ENCODE assay signal across 8 cellular contexts in the genomic region with DNA sequence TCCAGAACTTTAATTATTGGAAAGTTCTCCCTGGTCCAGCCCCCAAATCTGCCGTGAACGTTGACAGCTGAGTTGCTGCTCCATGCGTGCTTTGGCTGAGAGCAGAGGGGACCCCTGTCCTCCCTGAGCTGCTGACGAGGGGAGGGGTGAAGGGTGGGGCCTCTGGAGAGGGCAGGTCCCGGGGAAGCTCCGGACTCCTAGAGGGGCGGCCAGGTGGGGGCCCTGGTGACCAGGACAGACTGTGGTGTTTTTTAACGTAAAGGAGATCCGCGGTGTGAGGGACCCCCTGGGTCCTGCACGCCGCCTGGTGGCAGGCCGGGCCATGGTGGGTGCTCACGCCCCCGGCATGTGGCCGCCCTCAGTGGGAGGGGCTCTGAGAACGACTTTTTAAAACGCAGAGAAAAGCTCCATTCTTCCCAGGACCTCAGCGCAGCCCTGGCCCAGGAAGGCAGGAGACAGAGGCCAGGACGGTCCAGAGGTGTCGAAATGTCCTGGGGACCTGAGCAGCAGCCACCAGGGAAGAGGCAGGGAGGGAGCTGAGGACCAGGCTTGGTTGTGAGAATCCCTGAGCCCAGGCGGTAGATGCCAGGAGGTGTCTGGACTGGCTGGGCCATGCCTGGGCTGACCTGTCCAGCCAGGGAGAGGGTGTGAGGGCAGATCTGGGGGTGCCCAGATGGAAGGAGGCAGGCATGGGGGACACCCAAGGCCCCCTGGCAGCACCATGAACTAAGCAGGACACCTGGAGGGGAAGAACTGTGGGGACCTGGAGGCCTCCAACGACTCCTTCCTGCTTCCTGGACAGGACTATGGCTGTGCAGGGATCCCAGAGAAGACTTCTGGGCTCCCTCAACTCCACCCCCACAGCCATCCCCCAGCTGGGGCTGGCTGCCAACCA. TPM values are rescaled to one million over a fixed set of nuclear protein-coding genes. Genes with fewer than 3 reads are reported as not detected.
DNase-seq lines count a peak whose midpoint lies in the region; TF ChIP-seq lines count a peak whose summit lies in the region.

A gene (plus strand): TSS at position 410 of the 895 bp plus-strand sequence. CDS start 397 bp downstream, at position 807.

- H3K27ac ChIP-seq in 22Rv1, result peak within 1 kb of the TSS; percentile 79
- H3K27ac ChIP-seq in angular gyrus (ENCODE audit: low read depth, low read length), result peak within 1 kb of the TSS; percentile 44
- no peak within 1 kb of the TSS for H3K27ac ChIP-seq in iPS DF 6.9 (ENCODE audit: low read length)
- H3K27ac ChIP-seq in stomach, result peak within 1 kb of the TSS in 3 of 5 donors; percentile 31 to 67 (median 58)

- TF ChIP-seq EP300 in stomach (IDR thresholded peaks at IDR 0.05), result no peak

- H3K9me3 ChIP-seq in iPS DF 6.9 (ENCODE audit: control insufficient read depth, insufficient read depth, low read length) (no peaks in the 10 kb centered on the region), stomach (no peaks in the 10 kb centered on the region)

- TF ChIP-seq POLR2A in stomach (IDR thresholded peaks at IDR 0.05), result no peak

- H3K36me3 ChIP-seq in iPS DF 6.9 (ENCODE audit: control insufficient read depth, insufficient read depth, low read length) (no peaks in the 10 kb centered on the region; the same call in 1 of the 2 replicates), stomach (peaks cover 0 to 1% (median under 1%) of the 10 kb centered on the region in 4 donors)

- H3K4me3 ChIP-seq in iPS DF 6.9 (ENCODE audit: low read length), result peak within 1 kb of the TSS; percentile 37
- H3K4me3 ChIP-seq in stomach, result peak within 1 kb of the TSS; percentile 32 to 49 (median 36)

- intact Hi-C loops in stomach (cut with DNase I; ENCODE audit: low total_unique reads), result no loop called here

- no CpG with 5 or more reads among the region's 23 CpGs for WGBS in iPS DF 6.9 (ENCODE audit: insufficient coverage, insufficient read length)
- 6 to 9% (median 8%) methylated on average over 22 to 23 of the region's 23 CpGs for WGBS in stomach, 5 donors

- H3K27me3 ChIP-seq in iPS DF 6.9 (ENCODE audit: control insufficient read depth, insufficient read depth, low read length) (no peaks in the 10 kb centered on the region), stomach (peaks cover 5 to 61% (median 24%) of the 10 kb centered on the region in 3 donors)

- H3K4me1 ChIP-seq in iPS DF 6.9 (ENCODE audit: control insufficient read depth, insufficient read depth, low read length) (peaks cover 14% of the 10 kb centered on the region), stomach (peaks cover 42 to 67% (median 51%) of the 10 kb centered on the region in 4 donors)

- TF ChIP-seq CTCF in 22Rv1 (IDR thresholded peaks at IDR 0.05) (peak; percentile 55), GM12872 (IDR thresholded peaks at IDR 0.05; ENCODE audit: insufficient read depth, low read depth, low read length) (peak; percentile 61), stomach (IDR thresholded peaks at IDR 0.05) (peak in 3 of 7 experiments; percentile 16 to 29 (median 18))

- peak; percentile 49 for DNase-seq in NCI-H146 (lab: John Stamatoyannopoulos, UW)
- no peak for DNase-seq in iPS DF 6.9 (ENCODE audit: low read depth, low spot score)
- DNase-seq in stomach, result no peak
- no peak for DNase-seq in NCI-H2227 treated with DMSO at 0.1 percent for 48 hours (lab: John Stamatoyannopoulos, UW)
- no peak for DNase-seq in activated CD4-positive, alpha-beta T cell treated with anti-CD3 and anti-CD28 coated beads, Interleukin-2, amount 50 U/mL, for 1 hour

RNA-seq across cellular contexts. Expression of the gene that starts here (rescaled TPM):
- 10 to 100 TPM in 1 of 5 donors, 1 to 10 TPM in 4; 1.3 to 11.3 (median 6.7) TPM for total RNA-seq in stomach
- 1 to 10 TPM; 1.4 to 3.9 (median 1.8) TPM for polyA plus RNA-seq in stomach
